ENCODE assay signal across 10 cellular contexts in genomic region chr20:52749020-52749419, GRCh38.
"Had no signal": no experiment of that assay in that cellular context is flagged by ENCODE, and none has a peak within 500 bp of the region (broad histone marks: within the 10 kb centered on the region; RNA-seq: fewer than 3 reads in every experiment).

No MANE protein-coding gene starts in this region.

- H3K27me3 ChIP-seq: hepatocyte, thyroid gland had no signal

- DNase-seq: activated CD4-positive, CD25-positive, alpha-beta regulatory T cell treated with anti-CD3 and anti-CD28 coated beads, Interleukin-2, amount 50 U/mL, for 72 hours; activated naive CD8-positive, alpha-beta T cell treated with anti-CD3 and anti-CD28 coated beads for 36 hours; effector memory CD4-positive, alpha-beta T cell; nucleus accumbens; T-helper 1 cell; T1000; thyroid gland had no signal

- H3K27ac ChIP-seq: hepatocyte, thyroid gland had no signal

- H3K4me1 ChIP-seq: thyroid gland had no signal

- H3K36me3 ChIP-seq: thyroid gland had no signal

- H3K9me3 ChIP-seq: thyroid gland had no signal

- ATAC-seq: natural killer cell treated with Interleukin-12 subunit alpha and Interleukin-12 subunit beta and Interleukin-15 and Interleukin-18, amount 100 ng/mL, for 72 hours had no signal

- H3K4me3 ChIP-seq: hepatocyte, smooth muscle cell, thyroid gland had no signal
